In genomic region chr3:30655187-30655812, GRCh38 we compare ENCODE assay signal across 8 cellular contexts. TPM values are rescaled to one million over a fixed set of nuclear protein-coding genes. Genes with fewer than 3 reads are reported as not detected.
DNase-seq lines count a peak whose midpoint lies in the region; ATAC-seq and TF ChIP-seq lines count a peak whose summit lies in the region.

No MANE protein-coding gene starts in this region.

- peak; percentile 96 for TF ChIP-seq EP300 in Ishikawa (IDR thresholded peaks at IDR 0.05; ENCODE audit: borderline replicate concordance)

- DNase-seq in activated naive CD8-positive, alpha-beta T cell treated with anti-CD3 and anti-CD28 coated beads, Interleukin-2, amount 50 U/mL, for 24 hours, result no peak
- DNase-seq in myocyte (ENCODE audit: low read depth) (peak; percentile 66), KG1 (lab: John Stamatoyannopoulos, UW) (no peak), AML-193 (lab: John Stamatoyannopoulos, UW) (no peak), COLO668 (lab: John Stamatoyannopoulos, UW; ENCODE audit: unreplicated experiment) (no peak)

- peaks cover 84% of the 10 kb centered on the region for H3K36me3 Mint-ChIP-seq in activated naive CD8-positive, alpha-beta T cell treated with anti-CD3 and anti-CD28 coated beads, Interleukin-2, amount 50 U/mL, for 24 hours (ENCODE audit: low read depth)

- H3K4me1 Mint-ChIP-seq in activated naive CD8-positive, alpha-beta T cell treated with anti-CD3 and anti-CD28 coated beads, Interleukin-2, amount 50 U/mL, for 24 hours, result peaks cover 100% of the 10 kb centered on the region

- H3K4me3 Mint-ChIP-seq in activated naive CD8-positive, alpha-beta T cell treated with anti-CD3 and anti-CD28 coated beads, Interleukin-2, amount 50 U/mL, for 24 hours, result peak overlapping the region; percentile 66

- peak overlapping the region; percentile 93 for H3K27ac Mint-ChIP-seq in activated naive CD8-positive, alpha-beta T cell treated with anti-CD3 and anti-CD28 coated beads, Interleukin-2, amount 50 U/mL, for 24 hours

- peaks cover 4% of the 10 kb centered on the region for H3K9me3 Mint-ChIP-seq in activated naive CD8-positive, alpha-beta T cell treated with anti-CD3 and anti-CD28 coated beads, Interleukin-2, amount 50 U/mL, for 24 hours

- peak; percentile 30 for TF ChIP-seq RAD21 in Ishikawa (IDR thresholded peaks at IDR 0.05; ENCODE audit: low read depth)

- no peaks in the 10 kb centered on the region for H3K27me3 Mint-ChIP-seq in activated naive CD8-positive, alpha-beta T cell treated with anti-CD3 and anti-CD28 coated beads, Interleukin-2, amount 50 U/mL, for 24 hours

- ATAC-seq in GM19468 (IDR thresholded peaks at IDR 0.05; ENCODE audit: extremely low read depth, unreplicated experiment) (peak; percentile 25), SK-N-SH treated with all-trans-retinoic acid at 6 μM for 48 hours (no peak)
- peak; percentile 52 for ATAC-seq in activated naive CD8-positive, alpha-beta T cell treated with anti-CD3 and anti-CD28 coated beads, Interleukin-2, amount 50 U/mL, for 24 hours

TF ChIP-seq in Ishikawa, 13 proteins besides CTCF, POLR2A, EP300 and RAD21:
- TF ChIP-seq TEAD4 (IDR thresholded peaks at IDR 0.05) (peak; percentile 96), EGR1 (IDR thresholded peaks at IDR 0.05) (0 out of 2 replicates have a peak, but pooled peaks have one; percentile 4), MAX (IDR thresholded peaks at IDR 0.05) (peak; percentile 89), FOXM1 (IDR thresholded peaks at IDR 0.05; ENCODE audit: borderline replicate concordance, low read depth) (peak; percentile 91), YY1 (IDR thresholded peaks at IDR 0.05; ENCODE audit: low read depth) (peak; percentile 71; the same call in 1 of the 2 replicates), TAF1 (IDR thresholded peaks at IDR 0.05; ENCODE audit: low read depth) (no peak), CEBPB (IDR thresholded peaks at IDR 0.05) (peak; percentile 75), NFIC (IDR thresholded peaks at IDR 0.05) (peak; percentile 97), TCF12 (IDR thresholded peaks at IDR 0.05; ENCODE audit: low read depth) (peak; percentile 95)
- TF ChIP-seq, protein P1, sequence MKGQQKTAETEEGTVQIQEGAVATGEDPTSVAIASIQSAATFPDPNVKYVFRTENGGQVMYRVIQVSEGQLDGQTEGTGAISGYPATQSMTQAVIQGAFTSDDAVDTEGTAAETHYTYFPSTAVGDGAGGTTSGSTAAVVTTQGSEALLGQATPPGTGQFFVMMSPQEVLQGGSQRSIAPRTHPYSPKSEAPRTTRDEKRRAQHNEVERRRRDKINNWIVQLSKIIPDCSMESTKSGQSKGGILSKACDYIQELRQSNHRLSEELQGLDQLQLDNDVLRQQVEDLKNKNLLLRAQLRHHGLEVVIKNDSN (IDR thresholded peaks at IDR 0.05), result no peak

TF ChIP-seq in SK-N-SH treated with all-trans-retinoic acid at 6 μM for 48 hours, 23 proteins besides CTCF, POLR2A, EP300 and RAD21:
- no peak for TF ChIP-seq ZNF8 (CRISPR knock-in tag; IDR thresholded peaks at IDR 0.05)
- TF ChIP-seq CSDC2 (CRISPR knock-in tag; IDR thresholded peaks at IDR 0.05), result no peak
- no peak for TF ChIP-seq ISL1 (CRISPR knock-in tag; IDR thresholded peaks at IDR 0.05)
- no peak for TF ChIP-seq CREB5 (CRISPR knock-in tag; IDR thresholded peaks at IDR 0.05; ENCODE audit: low read depth)
- TF ChIP-seq TOX (CRISPR knock-in tag; IDR thresholded peaks at IDR 0.05; ENCODE audit: borderline replicate concordance), result no peak
- TF ChIP-seq TCF4 (CRISPR knock-in tag; IDR thresholded peaks at IDR 0.05; ENCODE audit: borderline replicate concordance), result no peak
- TF ChIP-seq, protein P2, sequence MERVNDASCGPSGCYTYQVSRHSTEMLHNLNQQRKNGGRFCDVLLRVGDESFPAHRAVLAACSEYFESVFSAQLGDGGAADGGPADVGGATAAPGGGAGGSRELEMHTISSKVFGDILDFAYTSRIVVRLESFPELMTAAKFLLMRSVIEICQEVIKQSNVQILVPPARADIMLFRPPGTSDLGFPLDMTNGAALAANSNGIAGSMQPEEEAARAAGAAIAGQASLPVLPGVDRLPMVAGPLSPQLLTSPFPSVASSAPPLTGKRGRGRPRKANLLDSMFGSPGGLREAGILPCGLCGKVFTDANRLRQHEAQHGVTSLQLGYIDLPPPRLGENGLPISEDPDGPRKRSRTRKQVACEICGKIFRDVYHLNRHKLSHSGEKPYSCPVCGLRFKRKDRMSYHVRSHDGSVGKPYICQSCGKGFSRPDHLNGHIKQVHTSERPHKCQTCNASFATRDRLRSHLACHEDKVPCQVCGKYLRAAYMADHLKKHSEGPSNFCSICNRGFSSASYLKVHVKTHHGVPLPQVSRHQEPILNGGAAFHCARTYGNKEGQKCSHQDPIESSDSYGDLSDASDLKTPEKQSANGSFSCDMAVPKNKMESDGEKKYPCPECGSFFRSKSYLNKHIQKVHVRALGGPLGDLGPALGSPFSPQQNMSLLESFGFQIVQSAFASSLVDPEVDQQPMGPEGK (CRISPR knock-in tag; IDR thresholded peaks at IDR 0.05; ENCODE audit: borderline replicate concordance), result no peak
- no peak for TF ChIP-seq GLIS3 (CRISPR knock-in tag; IDR thresholded peaks at IDR 0.05)

RNA-seq across cellular contexts. Expression of gene TGFBR2, which starts 48.9 kb away (rescaled TPM):
- 102 and 106 TPM in 2 replicates for total RNA-seq in myocyte
- polyA plus RNA-seq in myocyte (2012), result 109 TPM
